Comparison of ENCODE assay signal across 9 cellular contexts in genomic region chr10:124721295-124722052, GRCh38. TPM values are rescaled to one million over a fixed set of nuclear protein-coding genes. Genes with fewer than 3 reads are reported as not detected.
DNase-seq lines count a peak whose midpoint lies in the region; ATAC-seq and TF ChIP-seq lines count a peak whose summit lies in the region.
"Had no signal": no experiment of that assay in that cellular context is flagged by ENCODE, and none has a peak within 500 bp of the region (broad histone marks: within the 10 kb centered on the region; RNA-seq: fewer than 3 reads in every experiment).

No MANE protein-coding gene starts in this region.

- H3K9me3 Mint-ChIP-seq in activated naive CD4-positive, alpha-beta T cell treated with anti-CD3 and anti-CD28 coated beads, Interleukin-2, amount 10 ng/mL, durations not matched to agents 7 days and 5 days = no peaks in the 10 kb centered on the region
- H3K9me3 Mint-ChIP-seq in brain = no peaks in the 10 kb centered on the region
- H3K9me3 Mint-ChIP-seq in mesothelial cell of epicardium = no peaks in the 10 kb centered on the region
- H3K9me3 Mint-ChIP-seq: type B pancreatic cell had no signal

- no peaks in the 10 kb centered on the region for H3K9me3 ChIP-seq in upper lobe of right lung

- intact Hi-C loops in upper lobe of right lung (cut with DNase I) = no loop called here

- ATAC-seq in upper lobe of right lung = peak; percentile 73

- DNase-seq in activated naive CD4-positive, alpha-beta T cell treated with anti-CD3 and anti-CD28 coated beads, Interleukin-2, amount 10 ng/mL, durations not matched to agents 7 days and 5 days = no peak
- DNase-seq in activated naive CD4-positive, alpha-beta T cell treated with Interleukin-2 at 50 U/mL for 16 hours = no peak
- no peak for DNase-seq in mesothelial cell of epicardium (ENCODE audit: low spot score in 2 of 2, unreplicated experiment in 2 of 2)
- peak; percentile 60 for DNase-seq in upper lobe of right lung
- no peak for DNase-seq in GM19238 (ENCODE audit: insufficient read length, low spot score)
- no peak for DNase-seq in NCI-H2081 treated with DMSO at 0.1 percent for 48 hours (lab: John Stamatoyannopoulos, UW)
- no peak for DNase-seq in stimulated activated naive CD4-positive, alpha-beta T cell treated with Interleukin-2 at 50 U/mL for 16 hours (lab: John Stamatoyannopoulos, UW)

- H3K36me3 Mint-ChIP-seq in activated naive CD4-positive, alpha-beta T cell treated with anti-CD3 and anti-CD28 coated beads, Interleukin-2, amount 10 ng/mL, durations not matched to agents 7 days and 5 days = peaks cover 22% of the 10 kb centered on the region
- H3K36me3 Mint-ChIP-seq in brain = peaks cover 26% of the 10 kb centered on the region
- H3K36me3 Mint-ChIP-seq in mesothelial cell of epicardium = peaks cover 6% of the 10 kb centered on the region
- H3K36me3 Mint-ChIP-seq: type B pancreatic cell had no signal

- TF ChIP-seq CTCF in brain (conservative IDR thresholded peaks at IDR 0.05) = no peak
- TF ChIP-seq CTCF in mesothelial cell of epicardium (IDR thresholded peaks at IDR 0.05; ENCODE audit: unreplicated experiment) = no peak
- TF ChIP-seq CTCF in upper lobe of right lung (IDR thresholded peaks at IDR 0.05) = no peak

- no peak overlapping the region for H3K4me3 Mint-ChIP-seq in activated naive CD4-positive, alpha-beta T cell treated with anti-CD3 and anti-CD28 coated beads, Interleukin-2, amount 10 ng/mL, durations not matched to agents 7 days and 5 days
- H3K4me3 Mint-ChIP-seq in brain (no peak overlapping the region), mesothelial cell of epicardium (no peak overlapping the region)
- H3K4me3 Mint-ChIP-seq: type B pancreatic cell had no signal

- H3K4me1 Mint-ChIP-seq in activated naive CD4-positive, alpha-beta T cell treated with anti-CD3 and anti-CD28 coated beads, Interleukin-2, amount 10 ng/mL, durations not matched to agents 7 days and 5 days = peaks cover 90% of the 10 kb centered on the region
- H3K4me1 Mint-ChIP-seq in brain (peaks cover 95% of the 10 kb centered on the region), mesothelial cell of epicardium (peaks cover 63% of the 10 kb centered on the region)

- no peak overlapping the region for H3K4me3 ChIP-seq in upper lobe of right lung

- no peaks in the 10 kb centered on the region for H3K27me3 Mint-ChIP-seq in activated naive CD4-positive, alpha-beta T cell treated with anti-CD3 and anti-CD28 coated beads, Interleukin-2, amount 10 ng/mL, durations not matched to agents 7 days and 5 days
- H3K27me3 Mint-ChIP-seq in brain (no peaks in the 10 kb centered on the region), mesothelial cell of epicardium (ENCODE audit: low read depth) (no peaks in the 10 kb centered on the region)
- H3K27me3 Mint-ChIP-seq: type B pancreatic cell had no signal

- peak overlapping the region; percentile 80 for H3K27ac ChIP-seq in upper lobe of right lung

- H3K36me3 ChIP-seq in upper lobe of right lung = no peaks in the 10 kb centered on the region

- CTCF ChIA-PET in activated naive CD4-positive, alpha-beta T cell treated with anti-CD3 and anti-CD28 coated beads, Interleukin-2, amount 10 ng/mL, durations not matched to agents 7 days and 5 days (lab: Charles Lee) = interaction anchor here (0.8 to 1.5 kb wide), 2 partner anchors 20 to 74 kb away, joined by 3 to 5 read pairs; no protein-coding TSS in a partner anchor

- peaks cover 86% of the 10 kb centered on the region for H3K4me1 ChIP-seq in upper lobe of right lung

- H3K27me3 ChIP-seq in upper lobe of right lung = no peaks in the 10 kb centered on the region

- peak overlapping the region; percentile 39 for H3K27ac Mint-ChIP-seq in activated naive CD4-positive, alpha-beta T cell treated with anti-CD3 and anti-CD28 coated beads, Interleukin-2, amount 10 ng/mL, durations not matched to agents 7 days and 5 days
- H3K27ac Mint-ChIP-seq in brain = peak overlapping the region; percentile 13 to 88 (median 52)
- H3K27ac Mint-ChIP-seq in mesothelial cell of epicardium = peak overlapping the region; percentile 32
- H3K27ac Mint-ChIP-seq: type B pancreatic cell had no signal

RNA-seq across cellular contexts. Expression of gene FAM53B, which starts 22.7 kb away (rescaled TPM):
- polyA plus RNA-seq in brain (ENCODE audit: insufficient read depth, low read depth, low replicate concordance) = 25.9 TPM
- total RNA-seq in mesothelial cell of epicardium (40.7 to 43.0 TPM (median 42.0 TPM) in 3 replicates), upper lobe of right lung (31.4 TPM)
